In genomic region chr1:15618685-15619525, GRCh38 we compare ENCODE assay signal across 1 cellular context.
TF ChIP-seq lines count a peak whose summit lies in the region.

No MANE protein-coding gene starts in this region.

TF ChIP-seq in HepG2, 621 proteins besides CTCF, POLR2A, EP300 and RAD21 (continued from another document and continues in another):
- peak; percentile 96 for TF ChIP-seq SOX5 (CRISPR knock-in tag; IDR thresholded peaks at IDR 0.05; ENCODE audit: borderline replicate concordance)
- peak; percentile 52; the same call in 1 of the 2 replicates for TF ChIP-seq ZNF3 (CRISPR knock-in tag; IDR thresholded peaks at IDR 0.05)
- TF ChIP-seq, protein P1, sequence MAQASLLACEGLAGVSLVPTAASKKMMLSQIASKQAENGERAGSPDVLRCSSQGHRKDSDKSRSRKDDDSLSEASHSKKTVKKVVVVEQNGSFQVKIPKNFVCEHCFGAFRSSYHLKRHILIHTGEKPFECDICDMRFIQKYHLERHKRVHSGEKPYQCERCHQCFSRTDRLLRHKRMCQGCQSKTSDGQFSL (CRISPR knock-in tag; IDR thresholded peaks at IDR 0.05) = 0 out of 2 replicates have a peak, but pooled peaks have one; percentile 14
- TF ChIP-seq PRMT3 (CRISPR knock-in tag; IDR thresholded peaks at IDR 0.05; ENCODE audit: borderline replicate concordance, low read depth) = no peak
- TF ChIP-seq, protein P2, sequence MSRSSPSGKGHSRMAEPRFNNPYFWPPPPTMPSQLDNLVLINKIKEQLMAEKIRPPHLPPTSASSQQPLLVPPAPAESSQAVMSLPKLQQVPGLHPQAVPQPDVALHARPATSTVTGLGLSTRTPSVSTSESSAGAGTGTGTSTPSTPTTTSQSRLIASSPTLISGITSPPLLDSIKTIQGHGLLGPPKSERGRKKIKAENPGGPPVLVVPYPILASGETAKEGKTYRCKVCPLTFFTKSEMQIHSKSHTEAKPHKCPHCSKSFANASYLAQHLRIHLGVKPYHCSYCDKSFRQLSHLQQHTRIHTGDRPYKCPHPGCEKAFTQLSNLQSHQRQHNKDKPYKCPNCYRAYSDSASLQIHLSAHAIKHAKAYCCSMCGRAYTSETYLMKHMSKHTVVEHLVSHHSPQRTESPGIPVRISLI (CRISPR knock-in tag; IDR thresholded peaks at IDR 0.05; ENCODE audit: borderline replicate concordance) = no peak
- TF ChIP-seq RCOR2 (CRISPR knock-in tag; IDR thresholded peaks at IDR 0.05) = peak; percentile 87
- no peak for TF ChIP-seq ZNF570 (CRISPR knock-in tag; IDR thresholded peaks at IDR 0.05; ENCODE audit: borderline replicate concordance)
- TF ChIP-seq TBX3 (IDR thresholded peaks at IDR 0.05; ENCODE audit: borderline replicate concordance) = no peak; the same call in 1 of the 2 replicates
- TF ChIP-seq CC2D1A (CRISPR knock-in tag; IDR thresholded peaks at IDR 0.05) = no peak
- TF ChIP-seq ZBTB7B (CRISPR knock-in tag; IDR thresholded peaks at IDR 0.05) = peak; percentile 51; the same call in 1 of the 2 replicates
- TF ChIP-seq DPF2 (CRISPR knock-in tag; IDR thresholded peaks at IDR 0.05; ENCODE audit: borderline replicate concordance, low read depth) = peak; percentile 89
- TF ChIP-seq SAP130 (CRISPR knock-in tag; IDR thresholded peaks at IDR 0.05; ENCODE audit: low read depth) = peak; percentile 96
- TF ChIP-seq ZMYM3 (CRISPR knock-in tag; IDR thresholded peaks at IDR 0.05) = peak; percentile 85
- peak; percentile 94 for TF ChIP-seq HMG20A (CRISPR knock-in tag; IDR thresholded peaks at IDR 0.05; ENCODE audit: borderline replicate concordance)
- peak; percentile 79 for TF ChIP-seq MNT (IDR thresholded peaks at IDR 0.05)
- TF ChIP-seq DR1 (CRISPR knock-in tag; IDR thresholded peaks at IDR 0.05) = no peak
- TF ChIP-seq ZNF816 (CRISPR knock-in tag; IDR thresholded peaks at IDR 0.05; ENCODE audit: borderline replicate concordance) = no peak; the same call in 1 of the 2 replicates
- TF ChIP-seq HHEX (CRISPR knock-in tag; IDR thresholded peaks at IDR 0.05) = peak; percentile 70; the same call in 1 of the 2 replicates
- TF ChIP-seq ZNF18 (CRISPR knock-in tag; IDR thresholded peaks at IDR 0.05; ENCODE audit: insufficient replicate concordance) = peak; percentile 60
- TF ChIP-seq MED1 (CRISPR knock-in tag; IDR thresholded peaks at IDR 0.05) = peak; percentile 74
- peak; percentile 81 for TF ChIP-seq HNF4G (IDR thresholded peaks at IDR 0.05; ENCODE audit: borderline replicate concordance, low read depth, low read length)
- TF ChIP-seq HNF4G (CRISPR knock-in tag; IDR thresholded peaks at IDR 0.05; ENCODE audit: borderline replicate concordance, low read depth) = no peak
- TF ChIP-seq, protein P3, sequence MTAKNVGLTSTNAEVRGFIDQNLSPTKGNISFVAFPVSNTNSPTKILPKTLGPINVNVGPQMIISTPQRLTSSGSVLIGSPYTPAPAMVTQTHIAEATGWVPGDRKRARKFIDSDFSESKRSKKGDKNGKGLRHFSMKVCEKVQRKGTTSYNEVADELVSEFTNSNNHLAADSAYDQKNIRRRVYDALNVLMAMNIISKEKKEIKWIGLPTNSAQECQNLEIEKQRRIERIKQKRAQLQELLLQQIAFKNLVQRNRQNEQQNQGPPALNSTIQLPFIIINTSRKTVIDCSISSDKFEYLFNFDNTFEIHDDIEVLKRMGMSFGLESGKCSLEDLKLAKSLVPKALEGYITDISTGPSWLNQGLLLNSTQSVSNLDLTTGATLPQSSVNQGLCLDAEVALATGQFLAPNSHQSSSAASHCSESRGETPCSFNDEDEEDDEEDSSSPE (CRISPR knock-in tag; IDR thresholded peaks at IDR 0.05) = peak; percentile 15; the same call in 1 of the 2 replicates
- peak in 1 of 2 experiments; percentile 44; a peak in 1 of 4 replicates for TF ChIP-seq NR2F1 (CRISPR knock-in tag; IDR thresholded peaks at IDR 0.05)
- TF ChIP-seq HOXA5 (CRISPR knock-in tag; IDR thresholded peaks at IDR 0.05) = no peak
- TF ChIP-seq NCOR1 (IDR thresholded peaks at IDR 0.05; ENCODE audit: borderline replicate concordance, low read length) = peak; percentile 99
- peak; percentile 31; the same call in 1 of the 2 replicates for TF ChIP-seq SMC3 (IDR thresholded peaks at IDR 0.05; ENCODE audit: low read length)
- TF ChIP-seq ARNTL (CRISPR knock-in tag; IDR thresholded peaks at IDR 0.05) = peak; percentile 90
- no peak for TF ChIP-seq CREB1 (IDR thresholded peaks at IDR 0.05)
- TF ChIP-seq CREB1 (CRISPR knock-in tag; IDR thresholded peaks at IDR 0.05) = peak; percentile 69
- TF ChIP-seq ZNF609 (CRISPR knock-in tag; IDR thresholded peaks at IDR 0.05; ENCODE audit: borderline replicate concordance) = peak; percentile 81
- TF ChIP-seq IRF2 (CRISPR knock-in tag; IDR thresholded peaks at IDR 0.05) = peak; percentile 71; the same call in 1 of the 2 replicates
- TF ChIP-seq, protein P4, sequence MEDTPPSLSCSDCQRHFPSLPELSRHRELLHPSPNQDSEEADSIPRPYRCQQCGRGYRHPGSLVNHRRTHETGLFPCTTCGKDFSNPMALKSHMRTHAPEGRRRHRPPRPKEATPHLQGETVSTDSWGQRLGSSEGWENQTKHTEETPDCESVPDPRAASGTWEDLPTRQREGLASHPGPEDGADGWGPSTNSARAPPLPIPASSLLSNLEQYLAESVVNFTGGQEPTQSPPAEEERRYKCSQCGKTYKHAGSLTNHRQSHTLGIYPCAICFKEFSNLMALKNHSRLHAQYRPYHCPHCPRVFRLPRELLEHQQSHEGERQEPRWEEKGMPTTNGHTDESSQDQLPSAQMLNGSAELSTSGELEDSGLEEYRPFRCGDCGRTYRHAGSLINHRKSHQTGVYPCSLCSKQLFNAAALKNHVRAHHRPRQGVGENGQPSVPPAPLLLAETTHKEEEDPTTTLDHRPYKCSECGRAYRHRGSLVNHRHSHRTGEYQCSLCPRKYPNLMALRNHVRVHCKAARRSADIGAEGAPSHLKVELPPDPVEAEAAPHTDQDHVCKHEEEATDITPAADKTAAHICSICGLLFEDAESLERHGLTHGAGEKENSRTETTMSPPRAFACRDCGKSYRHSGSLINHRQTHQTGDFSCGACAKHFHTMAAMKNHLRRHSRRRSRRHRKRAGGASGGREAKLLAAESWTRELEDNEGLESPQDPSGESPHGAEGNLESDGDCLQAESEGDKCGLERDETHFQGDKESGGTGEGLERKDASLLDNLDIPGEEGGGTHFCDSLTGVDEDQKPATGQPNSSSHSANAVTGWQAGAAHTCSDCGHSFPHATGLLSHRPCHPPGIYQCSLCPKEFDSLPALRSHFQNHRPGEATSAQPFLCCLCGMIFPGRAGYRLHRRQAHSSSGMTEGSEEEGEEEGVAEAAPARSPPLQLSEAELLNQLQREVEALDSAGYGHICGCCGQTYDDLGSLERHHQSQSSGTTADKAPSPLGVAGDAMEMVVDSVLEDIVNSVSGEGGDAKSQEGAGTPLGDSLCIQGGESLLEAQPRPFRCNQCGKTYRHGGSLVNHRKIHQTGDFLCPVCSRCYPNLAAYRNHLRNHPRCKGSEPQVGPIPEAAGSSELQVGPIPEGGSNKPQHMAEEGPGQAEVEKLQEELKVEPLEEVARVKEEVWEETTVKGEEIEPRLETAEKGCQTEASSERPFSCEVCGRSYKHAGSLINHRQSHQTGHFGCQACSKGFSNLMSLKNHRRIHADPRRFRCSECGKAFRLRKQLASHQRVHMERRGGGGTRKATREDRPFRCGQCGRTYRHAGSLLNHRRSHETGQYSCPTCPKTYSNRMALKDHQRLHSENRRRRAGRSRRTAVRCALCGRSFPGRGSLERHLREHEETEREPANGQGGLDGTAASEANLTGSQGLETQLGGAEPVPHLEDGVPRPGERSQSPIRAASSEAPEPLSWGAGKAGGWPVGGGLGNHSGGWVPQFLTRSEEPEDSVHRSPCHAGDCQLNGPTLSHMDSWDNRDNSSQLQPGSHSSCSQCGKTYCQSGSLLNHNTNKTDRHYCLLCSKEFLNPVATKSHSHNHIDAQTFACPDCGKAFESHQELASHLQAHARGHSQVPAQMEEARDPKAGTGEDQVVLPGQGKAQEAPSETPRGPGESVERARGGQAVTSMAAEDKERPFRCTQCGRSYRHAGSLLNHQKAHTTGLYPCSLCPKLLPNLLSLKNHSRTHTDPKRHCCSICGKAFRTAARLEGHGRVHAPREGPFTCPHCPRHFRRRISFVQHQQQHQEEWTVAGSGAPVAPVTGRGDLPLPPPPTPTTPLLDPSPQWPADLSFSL (CRISPR knock-in tag; IDR thresholded peaks at IDR 0.05) = no peak
- TF ChIP-seq, protein P5, sequence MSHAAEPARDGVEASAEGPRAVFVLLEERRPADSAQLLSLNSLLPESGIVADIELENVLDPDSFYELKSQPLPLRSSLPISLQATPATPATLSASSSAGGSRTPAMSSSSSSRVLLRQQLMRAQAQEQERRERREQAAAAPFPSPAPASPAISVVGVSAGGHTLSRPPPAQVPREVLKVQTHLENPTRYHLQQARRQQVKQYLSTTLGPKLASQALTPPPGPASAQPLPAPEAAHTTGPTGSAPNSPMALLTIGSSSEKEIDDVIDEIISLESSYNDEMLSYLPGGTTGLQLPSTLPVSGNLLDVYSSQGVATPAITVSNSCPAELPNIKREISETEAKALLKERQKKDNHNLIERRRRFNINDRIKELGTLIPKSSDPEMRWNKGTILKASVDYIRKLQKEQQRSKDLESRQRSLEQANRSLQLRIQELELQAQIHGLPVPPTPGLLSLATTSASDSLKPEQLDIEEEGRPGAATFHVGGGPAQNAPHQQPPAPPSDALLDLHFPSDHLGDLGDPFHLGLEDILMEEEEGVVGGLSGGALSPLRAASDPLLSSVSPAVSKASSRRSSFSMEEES (CRISPR knock-in tag; IDR thresholded peaks at IDR 0.05) = peak; percentile 92
- peak; percentile 89 for TF ChIP-seq RARA (CRISPR knock-in tag; IDR thresholded peaks at IDR 0.05)
- TF ChIP-seq SMARCC2 (IDR thresholded peaks at IDR 0.05) = 0 out of 2 replicates have a peak, but pooled peaks have one; percentile 31
- TF ChIP-seq MXD4 (CRISPR knock-in tag; IDR thresholded peaks at IDR 0.05) = peak; percentile 78
- TF ChIP-seq RFX3 (CRISPR knock-in tag; IDR thresholded peaks at IDR 0.05) = 0 out of 2 replicates have a peak, but pooled peaks have one; percentile 23
- TF ChIP-seq ZNF232 (CRISPR knock-in tag; IDR thresholded peaks at IDR 0.05; ENCODE audit: borderline replicate concordance) = peak; percentile 24; the same call in 1 of the 2 replicates
- TF ChIP-seq MAX (IDR thresholded peaks at IDR 0.05) = peak; percentile 81
